In the genomic region with DNA sequence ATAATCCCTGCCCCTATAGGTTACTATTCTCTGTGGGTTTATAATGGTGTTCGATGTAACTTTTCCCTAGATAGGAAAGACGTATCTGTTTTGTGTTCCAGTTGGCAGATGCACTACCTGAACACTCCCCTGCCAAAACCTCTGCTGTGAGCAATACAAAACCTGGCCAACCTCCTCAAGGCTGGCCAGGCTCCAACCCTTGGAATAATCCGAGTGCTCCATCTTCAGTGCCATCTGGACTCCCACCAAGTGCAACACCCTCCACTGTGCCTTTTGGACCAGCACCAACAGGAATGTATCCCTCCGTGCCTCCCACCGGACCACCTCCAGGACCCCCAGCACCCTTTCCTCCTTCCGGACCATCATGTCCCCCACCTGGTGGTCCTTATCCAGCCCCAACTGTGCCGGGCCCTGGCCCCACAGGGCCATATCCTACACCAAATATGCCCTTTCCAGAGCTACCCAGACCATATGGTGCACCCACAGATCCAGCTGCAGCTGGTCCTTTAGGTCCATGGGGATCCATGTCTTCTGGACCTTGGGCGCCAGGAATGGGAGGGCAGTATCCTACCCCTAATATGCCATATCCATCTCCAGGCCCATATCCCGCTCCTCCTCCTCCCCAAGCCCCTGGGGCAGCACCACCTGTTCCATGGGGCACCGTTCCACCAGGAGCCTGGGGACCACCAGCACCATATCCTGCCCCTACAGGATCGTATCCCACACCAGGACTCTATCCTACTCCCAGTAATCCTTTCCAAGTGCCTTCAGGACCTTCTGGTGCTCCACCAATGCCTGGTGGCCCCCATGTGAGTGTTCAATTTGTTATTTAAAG, we compare ENCODE assay signal across 12 cellular contexts. TPM values are rescaled to one million over a fixed set of nuclear protein-coding genes. Genes with fewer than 3 reads are reported as not detected.
DNase-seq lines count a peak whose midpoint lies in the region; ATAC-seq and TF ChIP-seq lines count a peak whose summit lies in the region.
"Had no signal": no experiment of that assay in that cellular context is flagged by ENCODE, and none has a peak within 500 bp of the region (broad histone marks: within the 10 kb centered on the region; RNA-seq: fewer than 3 reads in every experiment).

No MANE protein-coding gene starts in this region.

- H3K36me3 ChIP-seq in esophagus muscularis mucosa, result peaks cover 16 to 43% (median 28%) of the 10 kb centered on the region in 4 donors

- in situ Hi-C loops in G401 (cut with HindIII; ENCODE audit: low sequenced_read_pairs), result no loop called here

- intact Hi-C loops in esophagus muscularis mucosa (cut with DNase I), result no loop called here

- WGBS in esophagus muscularis mucosa, result 64% methylated on average over 11 of the region's 11 CpGs

- H3K9me3 ChIP-seq in esophagus muscularis mucosa, result no peaks in the 10 kb centered on the region
- H3K9me3 ChIP-seq: BLaER1 treated with 17β-estradiol and CSF1 and Interleukin-3, amounts not matched to agents 10 nM and 100 nM; mucosa of descending colon had no signal

- H3K4me1 Mint-ChIP-seq in progenitor cell of endocrine pancreas (ENCODE audit: low read depth), result no peaks in the 10 kb centered on the region

- no peak for TF ChIP-seq CTCF in esophagus muscularis mucosa (IDR thresholded peaks at IDR 0.05)
- no peak for TF ChIP-seq CTCF in progenitor cell of endocrine pancreas (IDR thresholded peaks at IDR 0.05; ENCODE audit: unreplicated experiment)

- DNase-seq in G401 (ENCODE audit: low spot score), result peak; percentile 89
- DNase-seq in NCI-H446 (lab: John Stamatoyannopoulos, UW), result peak; percentile 84 to 95
- no peak for DNase-seq in esophagus muscularis mucosa (ENCODE audit: extremely low spot score)
- DNase-seq in progenitor cell of endocrine pancreas (ENCODE audit: low spot score, unreplicated experiment), result no peak
- no peak for DNase-seq in epidermal melanocyte (ENCODE audit: insufficient read length, low spot score)
- DNase-seq in iPS-NIHi7 (ENCODE audit: extremely low spot score), result no peak
- DNase-seq in SKM-1 treated with dmso at 0.1 percent for 144 hours (lab: John Stamatoyannopoulos, UW; ENCODE audit: unreplicated experiment), result no peak
- DNase-seq: mucosa of descending colon, NCI-H2081 treated with DMSO at 0.1 percent for 48 hours had no signal

- H3K27ac ChIP-seq in esophagus muscularis mucosa (replicated peaks in 1 of 4), result peak overlapping the region; percentile 48 to 70 (median 66)
- H3K27ac ChIP-seq: BLaER1 treated with 17β-estradiol and CSF1 and Interleukin-3, amounts not matched to agents 10 nM and 100 nM had no signal

- no peak overlapping the region for H3K4me3 Mint-ChIP-seq in progenitor cell of endocrine pancreas (ENCODE audit: low read depth)

- TF ChIP-seq EP300 in esophagus muscularis mucosa (IDR thresholded peaks at IDR 0.05), result no peak

- no peak for ATAC-seq in GM21360 (IDR thresholded peaks at IDR 0.05; ENCODE audit: unreplicated experiment)
- ATAC-seq: activated CD4-positive, CD25-positive, alpha-beta regulatory T cell treated with anti-CD3 and anti-CD28 coated beads, Interleukin-2, amount 50 U/mL, for 24 hours; mucosa of descending colon had no signal

- H3K4me1 ChIP-seq in esophagus muscularis mucosa, result peaks cover 36 to 76% (median 73%) of the 10 kb centered on the region in 4 donors

- peaks cover 44% of the 10 kb centered on the region for H3K36me3 Mint-ChIP-seq in progenitor cell of endocrine pancreas (ENCODE audit: insufficient read depth)

- H3K9me3 Mint-ChIP-seq in progenitor cell of endocrine pancreas (ENCODE audit: low read depth), result no peaks in the 10 kb centered on the region

- peak overlapping the region; percentile 29 for H3K27ac Mint-ChIP-seq in progenitor cell of endocrine pancreas

- H3K27me3 ChIP-seq in esophagus muscularis mucosa, result no peaks in the 10 kb centered on the region
- H3K27me3 ChIP-seq: BLaER1 treated with 17β-estradiol and CSF1 and Interleukin-3, amounts not matched to agents 10 nM and 100 nM had no signal

- no peak overlapping the region for H3K4me3 ChIP-seq in esophagus muscularis mucosa
- H3K4me3 ChIP-seq: BLaER1 treated with 17β-estradiol and CSF1 and Interleukin-3, amounts not matched to agents 10 nM and 100 nM; mucosa of descending colon had no signal

- no peaks in the 10 kb centered on the region for H3K27me3 Mint-ChIP-seq in progenitor cell of endocrine pancreas

- TF ChIP-seq POLR2A in esophagus muscularis mucosa (IDR thresholded peaks at IDR 0.05; ENCODE audit: low read depth), result no peak

RNA-seq across cellular contexts. Expression of a gene that starts 11.3 kb away (rescaled TPM):
- total RNA-seq in G401 (2014; rRNA removed; shearing (Covaris generic)), result 17.6 and 33.1 TPM in 2 replicates
- total RNA-seq in esophagus muscularis mucosa, result 10 to 100 TPM; 36.5 to 95.4 (median 61.0) TPM
- total RNA-seq in progenitor cell of endocrine pancreas, result 139 and 140 TPM in 2 replicates

RNA-seq across cellular contexts. Expression of a gene that starts 35.7 kb away (rescaled TPM):
- total RNA-seq in G401 (2014; rRNA removed; shearing (Covaris generic)), result 8.0 and 12.8 TPM in 2 replicates
- total RNA-seq in esophagus muscularis mucosa (10 to 100 TPM; 29.7 to 43.2 (median 36.3) TPM), progenitor cell of endocrine pancreas (23.7 and 25.0 TPM in 2 replicates)

RNA-seq across cellular contexts. Expression of a gene that starts 35.8 kb away (rescaled TPM):
- 14.8 and 20.7 TPM in 2 replicates for total RNA-seq in G401 (2014; rRNA removed; shearing (Covaris generic))
- total RNA-seq in esophagus muscularis mucosa, result 1 to 10 TPM; 1.1 to 4.2 (median 1.4) TPM
- total RNA-seq in progenitor cell of endocrine pancreas, result 30.9 and 31.4 TPM in 2 replicates

Comparison
In these comparisons a context has a peak if more than half of its experiments do, and no peak if none do; other contexts are left out.
1. DNase-seq: peak in G401 (single experiment) and NCI-H446 (2 of 2); none in esophagus muscularis mucosa (single experiment), progenitor cell of endocrine pancreas (single experiment), epidermal melanocyte (single experiment), iPS-NIHi7 (single experiment) and SKM-1 treated with dmso at 0.1 percent for 144 hours (single experiment).